8 cellular contexts compared by ENCODE assay signal in the genomic region with DNA sequence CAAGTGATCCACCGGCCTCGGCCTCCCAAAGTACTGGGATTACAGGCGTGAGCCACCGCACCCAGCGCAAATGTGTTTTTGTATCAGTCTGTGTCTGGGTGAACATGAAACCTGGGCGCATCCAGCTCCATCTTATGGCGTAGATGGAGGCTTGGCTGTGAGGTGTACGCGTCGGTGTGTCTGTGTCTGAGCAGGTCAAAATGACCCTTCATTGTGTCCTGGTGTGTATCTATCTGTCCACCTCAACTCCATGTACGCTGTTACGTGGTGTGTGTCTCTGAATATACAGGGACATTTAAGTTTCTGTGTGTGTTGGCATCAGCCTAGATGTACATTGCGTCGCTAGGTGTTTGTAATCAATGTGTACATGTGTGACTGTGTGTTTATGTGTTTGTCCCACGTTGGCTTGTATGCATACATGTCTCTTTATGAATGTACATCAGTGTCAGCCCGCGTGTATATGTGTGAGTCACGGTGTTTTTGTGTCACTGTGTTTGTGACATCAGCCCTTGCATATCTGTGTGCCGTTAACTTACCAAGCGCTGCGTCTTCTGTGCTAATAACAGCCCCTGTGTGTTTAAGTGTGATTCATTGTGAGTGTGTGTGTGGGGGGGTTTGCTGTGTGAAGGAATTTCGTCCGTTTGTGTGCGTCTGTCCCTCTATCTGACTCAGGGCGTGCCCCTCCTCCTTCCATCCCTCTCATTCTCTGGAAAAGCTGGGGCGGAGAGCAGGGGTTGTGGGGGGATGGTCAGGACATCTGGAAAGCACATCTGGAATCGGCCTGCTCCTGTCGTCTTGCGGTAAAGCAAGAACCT. TPM values are rescaled to one million over a fixed set of nuclear protein-coding genes. Genes with fewer than 3 reads are reported as not detected.
DNase-seq lines count a peak whose midpoint lies in the region; TF ChIP-seq lines count a peak whose summit lies in the region.

No MANE protein-coding gene starts in this region.

- H3K9me3 ChIP-seq in neuronal stem cell (replicated peaks in 1 of 2; ENCODE audit: control insufficient read depth in 2 of 2, insufficient read depth in 1 of 2, low read depth in 1 of 2, low read length in 2 of 2) = peaks cover 0 to 2% of the 10 kb centered on the region in 2 donors

- no peaks in the 10 kb centered on the region for H3K27me3 Mint-ChIP-seq in type B pancreatic cell

- no peak overlapping the region for H2BK5ac ChIP-seq in neuronal stem cell (ENCODE audit: low read length)

- H3K27me3 ChIP-seq in neuronal stem cell (ENCODE audit: control insufficient read depth in 3 of 3, insufficient read depth in 3 of 3, low read depth in 1 of 3, low read length in 3 of 3) = no peaks in the 10 kb centered on the region

- DNase-seq in activated T-cell treated with anti-CD3 and anti-CD28 coated beads for 24 hours (ENCODE audit: low read depth) = peak; percentile 42
- no peak for DNase-seq in activated T-cell treated with anti-CD3 and anti-CD28 coated beads, Interleukin-2, amount 50 U/mL, for 48 hours
- DNase-seq in activated CD8-positive, alpha-beta memory T cell treated with anti-CD3 and anti-CD28 coated beads, Interleukin-2, amount 50 U/mL, for 48 hours = peak; percentile 73
- DNase-seq in fibroblast of pulmonary artery (ENCODE audit: low read depth) = peak; percentile 99
- DNase-seq in neuronal stem cell (ENCODE audit: low spot score) = no peak
- no peak for DNase-seq in type B pancreatic cell (ENCODE audit: extremely low spot score, unreplicated experiment)
- no peak for DNase-seq in SKM-1 (lab: John Stamatoyannopoulos, UW; ENCODE audit: unreplicated experiment)
- DNase-seq in NCI-H1105 treated with DMSO at 0.1 percent for 48 hours (lab: John Stamatoyannopoulos, UW) = no peak

- H3K14ac ChIP-seq in neuronal stem cell (ENCODE audit: low read length) = no peak overlapping the region

- no peaks in the 10 kb centered on the region for H3K9me3 Mint-ChIP-seq in type B pancreatic cell

- peaks cover 21% of the 10 kb centered on the region for H3K4me1 Mint-ChIP-seq in type B pancreatic cell (ENCODE audit: unreplicated experiment)

- no peak overlapping the region for H2BK15ac ChIP-seq in neuronal stem cell (ENCODE audit: low read length)

- no CpG with 5 or more reads among the region's 29 CpGs for WGBS in neuronal stem cell (ENCODE audit: extremely low coverage in 2 of 2, insufficient read length in 2 of 2, insufficient replicate concordance in 1 of 2), 2 donors

- H3K4me2 ChIP-seq in neuronal stem cell (ENCODE audit: insufficient read depth, low read length, poor library complexity, severe bottlenecking) = peak overlapping the region; percentile 67

- no peak overlapping the region for H3K9ac ChIP-seq in neuronal stem cell (ENCODE audit: low read depth, low read length, poor library complexity)

- H3K23ac ChIP-seq in neuronal stem cell (ENCODE audit: low read depth, low read length, poor library complexity) = no peak overlapping the region

- peak overlapping the region; percentile 38 for H3K4me3 ChIP-seq in fibroblast of pulmonary artery (replicated peaks; ENCODE audit: low read depth, low read length)
- peak overlapping the region; percentile 15 to 29 for H3K4me3 ChIP-seq in neuronal stem cell (ENCODE audit: low read length in 2 of 2)

- H2AFZ ChIP-seq in neuronal stem cell (ENCODE audit: low read length) = peak overlapping the region; percentile 83

- H4K91ac ChIP-seq in neuronal stem cell (ENCODE audit: low read depth, low read length, poor library complexity) = no peak overlapping the region

- H3K27ac Mint-ChIP-seq in type B pancreatic cell = peak overlapping the region; percentile 82

- no peak overlapping the region for H2BK120ac ChIP-seq in neuronal stem cell (ENCODE audit: low read depth, low read length)

- no peak overlapping the region for H3K4ac ChIP-seq in neuronal stem cell (ENCODE audit: low read length)

- peak overlapping the region; percentile 0 for H2AK5ac ChIP-seq in neuronal stem cell (ENCODE audit: low read depth, low read length)

- H3K79me1 ChIP-seq in neuronal stem cell (ENCODE audit: low read depth, low read length) = peaks cover 10% of the 10 kb centered on the region

- H4K8ac ChIP-seq in neuronal stem cell (ENCODE audit: low read depth, low read length) = no peak overlapping the region

- no peak overlapping the region for H2BK12ac ChIP-seq in neuronal stem cell (ENCODE audit: low read length)

- H3K4me1 ChIP-seq in neuronal stem cell (ENCODE audit: control insufficient read depth in 2 of 2, insufficient read depth in 1 of 2, low read depth in 1 of 2, low read length in 2 of 2) = peaks cover 22 to 35% of the 10 kb centered on the region in 2 donors

- H3K36me3 ChIP-seq in neuronal stem cell (replicated peaks in 1 of 2; ENCODE audit: control insufficient read depth in 2 of 2, insufficient read depth in 2 of 2, low read length in 2 of 2) = peaks cover 11 to 23% of the 10 kb centered on the region in 2 donors

- H3K4me3 Mint-ChIP-seq in type B pancreatic cell = peak overlapping the region; percentile 83

- H3K36me3 Mint-ChIP-seq in type B pancreatic cell = peaks cover 9% of the 10 kb centered on the region

- TF ChIP-seq CTCF in fibroblast of pulmonary artery (IDR thresholded peaks at IDR 0.05; ENCODE audit: low read length, missing control alignments) (no peak), type B pancreatic cell (conservative IDR thresholded peaks at IDR 0.05) (no peak)

- H3K27ac ChIP-seq in neuronal stem cell (replicated peaks; ENCODE audit: low read length) = peak overlapping the region; percentile 40

- peak overlapping the region; percentile 68 for H3K18ac ChIP-seq in neuronal stem cell (ENCODE audit: low read length)

RNA-seq across cellular contexts. Expression of a gene that starts 6.4 kb away (rescaled TPM):
- 35.0 TPM for polyA plus RNA-seq in neuronal stem cell (2013, experiment 1 of 2)
- polyA plus RNA-seq in neuronal stem cell (2013, experiment 2 of 2) = 35.2 TPM
- total RNA-seq in type B pancreatic cell (ENCODE audit: low replicate concordance) = 8.8 and 20.9 TPM in 2 replicates

RNA-seq across cellular contexts. Expression of a gene that starts 32.4 kb away (rescaled TPM):
- polyA plus RNA-seq in neuronal stem cell (2013, experiment 1 of 2) = 8.6 TPM
- 8.4 TPM for polyA plus RNA-seq in neuronal stem cell (2013, experiment 2 of 2)
- 33.1 and 121 TPM in 2 replicates for total RNA-seq in type B pancreatic cell (ENCODE audit: low replicate concordance)

RNA-seq across cellular contexts. Expression of a gene that starts 38.7 kb away (rescaled TPM):
- 268 TPM for polyA plus RNA-seq in neuronal stem cell (2013, experiment 1 of 2)
- 278 TPM for polyA plus RNA-seq in neuronal stem cell (2013, experiment 2 of 2)
- 189 and 244 TPM in 2 replicates for total RNA-seq in type B pancreatic cell (ENCODE audit: low replicate concordance)

Comparison
In these comparisons a context has a peak if more than half of its experiments do, and no peak if none do; other contexts are left out.
1. DNase-seq: peak in activated T-cell treated with anti-CD3 and anti-CD28 coated beads for 24 hours (single experiment), activated CD8-positive, alpha-beta memory T cell treated with anti-CD3 and anti-CD28 coated beads, Interleukin-2, amount 50 U/mL, for 48 hours (single experiment) and fibroblast of pulmonary artery (single experiment); none in activated T-cell treated with anti-CD3 and anti-CD28 coated beads, Interleukin-2, amount 50 U/mL, for 48 hours (0 of 2), neuronal stem cell (single experiment), type B pancreatic cell (single experiment), SKM-1 (single experiment) and NCI-H1105 treated with DMSO at 0.1 percent for 48 hours (single experiment).